20 cellular contexts compared by ENCODE assay signal in genomic region chr22:32632650-32633049, GRCh38.
DNase-seq lines count a peak whose midpoint lies in the region; ATAC-seq and TF ChIP-seq lines count a peak whose summit lies in the region.
"Had no signal": no experiment of that assay in that cellular context is flagged by ENCODE, and none has a peak within 500 bp of the region (broad histone marks: within the 10 kb centered on the region; RNA-seq: fewer than 3 reads in every experiment).

No MANE protein-coding gene starts in this region.

- intact Hi-C loops in esophagus squamous epithelium (cut with DNase I): no loop called here
- intact Hi-C loops in gastrocnemius medialis (cut with DNase I; ENCODE audit: low total_unique reads): no loop called here

- in situ Hi-C loops in gastrocnemius medialis (cut with MboI; ENCODE audit: low sequenced_read_pairs in 4 of 4): no loop called here

- H3K27me3 ChIP-seq in SK-N-SH (ENCODE audit: insufficient read depth) (no peaks in the 10 kb centered on the region), esophagus squamous epithelium (no peaks in the 10 kb centered on the region), gastrocnemius medialis (no peaks in the 10 kb centered on the region), upper lobe of left lung (no peaks in the 10 kb centered on the region)
- H3K27me3 ChIP-seq: Peyer's patch had no signal

- no peak overlapping the region for H3K4me2 ChIP-seq in SK-N-SH

- TF ChIP-seq POLR2A in esophagus squamous epithelium (IDR thresholded peaks at IDR 0.05) (no peak), gastrocnemius medialis (IDR thresholded peaks at IDR 0.05) (no peak), upper lobe of left lung (IDR thresholded peaks at IDR 0.05) (no peak)

- H3K36me3 ChIP-seq in SK-N-SH (replicated peaks in 1 of 2; ENCODE audit: control insufficient read depth in 1 of 2, insufficient read depth in 2 of 2, low read length in 1 of 2) (no peaks in the 10 kb centered on the region), esophagus squamous epithelium (no peaks in the 10 kb centered on the region), gastrocnemius medialis (no peaks in the 10 kb centered on the region), upper lobe of left lung (no peaks in the 10 kb centered on the region)
- H3K36me3 ChIP-seq: Peyer's patch had no signal

- H3K9me3 Mint-ChIP-seq in stimulated activated naive CD8-positive, alpha-beta T cell treated with anti-CD3 and anti-CD28 coated beads, Interleukin-15, amount 100 ng/mL, for 72 hours: no peaks in the 10 kb centered on the region
- H3K9me3 Mint-ChIP-seq: CD8-positive, alpha-beta memory T cell had no signal

- CTCF ChIA-PET in SK-N-SH (lab: Yijun Ruan, JAX): no interaction called here

- TF ChIP-seq RAD21 in SK-N-SH (IDR thresholded peaks at IDR 0.05; ENCODE audit: low read length): no peak

- no peak overlapping the region for H3K27ac ChIP-seq in SK-N-SH (ENCODE audit: low read depth in 2 of 2, low read length in 1 of 2)
- peak overlapping the region in 3 of 4 donors; percentile 5 to 55 (median 40) for H3K27ac ChIP-seq in esophagus squamous epithelium
- peak overlapping the region; percentile 10 to 49 (median 44) for H3K27ac ChIP-seq in gastrocnemius medialis
- peak overlapping the region; percentile 53 to 78 (median 64) for H3K27ac ChIP-seq in upper lobe of left lung

- H3K9me3 ChIP-seq in SK-N-SH (no peaks in the 10 kb centered on the region), esophagus squamous epithelium (no peaks in the 10 kb centered on the region), gastrocnemius medialis (no peaks in the 10 kb centered on the region), upper lobe of left lung (no peaks in the 10 kb centered on the region)
- H3K9me3 ChIP-seq: Peyer's patch had no signal

- peaks cover 10% of the 10 kb centered on the region for H3K4me1 Mint-ChIP-seq in stimulated activated naive CD8-positive, alpha-beta T cell treated with anti-CD3 and anti-CD28 coated beads, Interleukin-15, amount 100 ng/mL, for 72 hours
- H3K4me1 Mint-ChIP-seq: CD8-positive, alpha-beta memory T cell had no signal

- H3K27ac Mint-ChIP-seq in stimulated activated naive CD8-positive, alpha-beta T cell treated with anti-CD3 and anti-CD28 coated beads, Interleukin-15, amount 100 ng/mL, for 72 hours: peak overlapping the region in 1 of 2 donors; percentile 71
- H3K27ac Mint-ChIP-seq: CD8-positive, alpha-beta memory T cell had no signal

- no peaks in the 10 kb centered on the region for H3F3A ChIP-seq in SK-N-SH (replicated peaks; ENCODE audit: insufficient read depth)

- no peak overlapping the region for H3K9ac ChIP-seq in SK-N-SH

- H3K4me1 ChIP-seq in SK-N-SH (ENCODE audit: control insufficient read depth in 1 of 2, insufficient read depth in 2 of 2, low read depth in 1 of 2, low read length in 1 of 2) (peaks cover 0 to 4% of the 10 kb centered on the region in 2 experiments; a peak in 1 of 4 replicates), esophagus squamous epithelium (peaks cover 3 to 20% (median 12%) of the 10 kb centered on the region in 3 donors), gastrocnemius medialis (no peaks in the 10 kb centered on the region), upper lobe of left lung (peaks cover 20 to 44% (median 24%) of the 10 kb centered on the region in 4 donors)
- H3K4me1 ChIP-seq: Peyer's patch had no signal

- no peaks in the 10 kb centered on the region for H3K9me2 ChIP-seq in SK-N-SH

- peaks cover 8% of the 10 kb centered on the region for H3K27me3 Mint-ChIP-seq in stimulated activated naive CD8-positive, alpha-beta T cell treated with anti-CD3 and anti-CD28 coated beads, Interleukin-15, amount 100 ng/mL, for 72 hours

- no peak overlapping the region for H2AFZ ChIP-seq in SK-N-SH (ENCODE audit: low read depth)

- POLR2A ChIA-PET in SK-N-SH (lab: Yijun Ruan, JAX): no interaction called here

- H3K79me2 ChIP-seq in SK-N-SH (ENCODE audit: insufficient read depth): no peaks in the 10 kb centered on the region

- no peaks in the 10 kb centered on the region for H4K20me1 ChIP-seq in SK-N-SH (ENCODE audit: insufficient read depth)

- H3K4me3 ChIP-seq in SK-N-SH (ENCODE audit: low read depth in 2 of 2, low read length in 1 of 2) (no peak overlapping the region), esophagus squamous epithelium (no peak overlapping the region), gastrocnemius medialis (no peak overlapping the region), upper lobe of left lung (no peak overlapping the region)
- H3K4me3 ChIP-seq: GM12878, Peyer's patch had no signal

- no peak for TF ChIP-seq CTCF in SK-N-SH (IDR thresholded peaks at IDR 0.05)
- TF ChIP-seq CTCF in esophagus squamous epithelium (IDR thresholded peaks at IDR 0.05): no peak
- no peak for TF ChIP-seq CTCF in gastrocnemius medialis (IDR thresholded peaks at IDR 0.05 in 4 of 5, conservative IDR thresholded peaks at IDR 0.05 in 1 of 5)
- no peak for TF ChIP-seq CTCF in upper lobe of left lung (IDR thresholded peaks at IDR 0.05)

- no peak overlapping the region for H3K4me3 Mint-ChIP-seq in stimulated activated naive CD8-positive, alpha-beta T cell treated with anti-CD3 and anti-CD28 coated beads, Interleukin-15, amount 100 ng/mL, for 72 hours
- H3K4me3 Mint-ChIP-seq: CD8-positive, alpha-beta memory T cell had no signal

- ATAC-seq in gastrocnemius medialis (no peak), upper lobe of left lung (ENCODE audit: low FRiP score in 2 of 2) (no peak)
- no peak for ATAC-seq in stimulated activated naive CD8-positive, alpha-beta T cell treated with anti-CD3 and anti-CD28 coated beads, Interleukin-15, amount 100 ng/mL, for 72 hours
- ATAC-seq: GM12878 had no signal

- peak; percentile 69 for DNase-seq in SK-N-SH
- no peak for DNase-seq in esophagus squamous epithelium (lab: John Stamatoyannopoulos, UW)
- DNase-seq in gastrocnemius medialis: no peak
- DNase-seq in upper lobe of left lung: no peak
- no peak for DNase-seq in H4 (ENCODE audit: low spot score)
- DNase-seq in stimulated activated naive CD8-positive, alpha-beta T cell treated with anti-CD3 and anti-CD28 coated beads, Interleukin-15, amount 100 ng/mL, for 72 hours: no peak
- DNase-seq in pons (ENCODE audit: low spot score): no peak
- DNase-seq: ACHN; C1 segment of cervical spinal cord; CD8-positive, alpha-beta memory T cell; DMS53; EL; GOT3; MM.1S; NCI-H1092; NCI-H146; NCI-H2081; NCI-H2171 treated with DMSO at 0.1 percent for 48 hours; Peyer's patch had no signal

- WGBS in SK-N-SH (ENCODE audit: low lambda C conversion rate): 28% methylated on average over 11 of the region's 11 CpGs
- 81 to 82% methylated on average over 11 of the region's 11 CpGs for WGBS in esophagus squamous epithelium, 2 donors
- whole genome bisulfite sequencing in upper lobe of left lung, 2 donors: 81 to 84% methylated on average over 11 of the region's 11 CpGs

- TF ChIP-seq EP300 in SK-N-SH (IDR thresholded peaks at IDR 0.05; ENCODE audit: borderline replicate concordance in 1 of 2, low read depth in 1 of 2, low read length in 1 of 2) (no peak), upper lobe of left lung (IDR thresholded peaks at IDR 0.05) (no peak)

TF ChIP-seq in SK-N-SH, 30 proteins besides CTCF, POLR2A, EP300 and RAD21:
- TF ChIP-seq GATA2 (CRISPR knock-in tag; IDR thresholded peaks at IDR 0.05) (no peak), FOXJ3 (CRISPR knock-in tag; IDR thresholded peaks at IDR 0.05) (no peak), REST (IDR thresholded peaks at IDR 0.05; ENCODE audit: low read depth, low read length) (no peak), PBX3 (IDR thresholded peaks at IDR 0.05) (peak; percentile 22; the same call in 1 of the 2 replicates), TCF12 (IDR thresholded peaks at IDR 0.05) (peak; percentile 29; the same call in 1 of the 2 replicates)

Comparison
In these comparisons a context has a peak if more than half of its experiments do, and no peak if none do; other contexts are left out.
1. H3K27ac ChIP-seq: peak in esophagus squamous epithelium (3 of 4), gastrocnemius medialis (4 of 4) and upper lobe of left lung (4 of 4); none in SK-N-SH (0 of 2).